ENCODE assay signal across 1 cellular context in genomic region chr3:23094890-23095462, GRCh38.
TF ChIP-seq lines count a peak whose summit lies in the region.

No MANE protein-coding gene starts in this region.

TF ChIP-seq in GM23338, 12 proteins besides CTCF, POLR2A, EP300 and RAD21 (continued from another document):
- TF ChIP-seq ZNF114 (CRISPR knock-in tag; IDR thresholded peaks at IDR 0.05) (no peak), EZH2phosphoT487 (IDR thresholded peaks at IDR 0.05; ENCODE audit: unreplicated experiment) (no peak), STAT1 (IDR thresholded peaks at IDR 0.05; ENCODE audit: unreplicated experiment) (no peak), ZNF331 (CRISPR knock-in tag; IDR thresholded peaks at IDR 0.05; ENCODE audit: low read depth) (no peak), REST (IDR thresholded peaks at IDR 0.05; ENCODE audit: unreplicated experiment) (no peak), EZH2 (IDR thresholded peaks at IDR 0.05; ENCODE audit: low read depth, unreplicated experiment) (no peak), CREB1 (CRISPR knock-in tag; IDR thresholded peaks at IDR 0.05; ENCODE audit: low read depth) (no peak)
TF ChIP-seq in GM23338: peak in this region for 0.
